In genomic region chr14:73795974-73796373, GRCh38 we compare ENCODE assay signal across 1 cellular context.
TF ChIP-seq lines count a peak whose summit lies in the region.

No MANE protein-coding gene starts in this region.

TF ChIP-seq in HepG2, 621 proteins besides CTCF, POLR2A, EP300 and RAD21 (continued from another document and continues in another):
- 0 out of 2 replicates have a peak, but pooled peaks have one; percentile 32 for TF ChIP-seq ZNF609 (CRISPR knock-in tag; IDR thresholded peaks at IDR 0.05; ENCODE audit: borderline replicate concordance)
- TF ChIP-seq FOXA1 (IDR thresholded peaks at IDR 0.05): no peak
- peak; percentile 59 for TF ChIP-seq FOXA1 (CRISPR knock-in tag; IDR thresholded peaks at IDR 0.05)
- peak; percentile 32; the same call in 1 of the 2 replicates for TF ChIP-seq ZNF558 (CRISPR knock-in tag; IDR thresholded peaks at IDR 0.05; ENCODE audit: borderline replicate concordance)
- no peak for TF ChIP-seq ZSCAN20 (CRISPR knock-in tag; IDR thresholded peaks at IDR 0.05; ENCODE audit: borderline replicate concordance)
- peak; percentile 95 for TF ChIP-seq JUN (CRISPR knock-in tag; IDR thresholded peaks at IDR 0.05)
- peak; percentile 98 for TF ChIP-seq SALL1 (CRISPR knock-in tag; IDR thresholded peaks at IDR 0.05)
- TF ChIP-seq MXD1 (CRISPR knock-in tag; IDR thresholded peaks at IDR 0.05): no peak
- peak; percentile 91 for TF ChIP-seq RARA (CRISPR knock-in tag; IDR thresholded peaks at IDR 0.05)
- TF ChIP-seq ZMYM3 (CRISPR knock-in tag; IDR thresholded peaks at IDR 0.05): peak; percentile 31; the same call in 1 of the 2 replicates
- no peak for TF ChIP-seq SNAPC4 (CRISPR knock-in tag; IDR thresholded peaks at IDR 0.05)
- TF ChIP-seq KDM5B (CRISPR knock-in tag; IDR thresholded peaks at IDR 0.05; ENCODE audit: borderline replicate concordance): no peak
- TF ChIP-seq FLYWCH1 (CRISPR knock-in tag; IDR thresholded peaks at IDR 0.05): no peak
- no peak for TF ChIP-seq ZNF83 (CRISPR knock-in tag; IDR thresholded peaks at IDR 0.05; ENCODE audit: borderline replicate concordance)
- TF ChIP-seq ADNP (CRISPR knock-in tag; IDR thresholded peaks at IDR 0.05): no peak
- no peak for TF ChIP-seq ZNF318 (CRISPR knock-in tag; IDR thresholded peaks at IDR 0.05)
- TF ChIP-seq FOXP4 (CRISPR knock-in tag; IDR thresholded peaks at IDR 0.05): peak; percentile 63
- peak; percentile 74; the same call in 1 of the 2 replicates for TF ChIP-seq ESRRA (CRISPR knock-in tag; IDR thresholded peaks at IDR 0.05; ENCODE audit: low read depth)
- peak; percentile 39; the same call in 1 of the 3 replicates for TF ChIP-seq MXI1 (IDR thresholded peaks at IDR 0.05; ENCODE audit: borderline replicate concordance, low read depth, low read length)
- peak; percentile 31; the same call in 1 of the 2 replicates for TF ChIP-seq ZBTB33 (CRISPR knock-in tag; IDR thresholded peaks at IDR 0.05)
- TF ChIP-seq FOSL1 (CRISPR knock-in tag; IDR thresholded peaks at IDR 0.05; ENCODE audit: borderline replicate concordance): peak; percentile 95
- 0 out of 2 replicates have a peak, but pooled peaks have one; percentile 34 for TF ChIP-seq MIER3 (CRISPR knock-in tag; IDR thresholded peaks at IDR 0.05; ENCODE audit: borderline replicate concordance)
- peak; percentile 56 for TF ChIP-seq DPF2 (CRISPR knock-in tag; IDR thresholded peaks at IDR 0.05; ENCODE audit: borderline replicate concordance, low read depth)
- peak; percentile 59; the same call in 1 of the 2 replicates for TF ChIP-seq KDM6A (CRISPR knock-in tag; IDR thresholded peaks at IDR 0.05; ENCODE audit: low read depth)
- TF ChIP-seq REST (IDR thresholded peaks at IDR 0.05; ENCODE audit: borderline replicate concordance in 1 of 2, low read depth in 1 of 2, low read length in 2 of 2): no peak
